Comparison of ENCODE assay signal across 1 cellular context in the genomic region with DNA sequence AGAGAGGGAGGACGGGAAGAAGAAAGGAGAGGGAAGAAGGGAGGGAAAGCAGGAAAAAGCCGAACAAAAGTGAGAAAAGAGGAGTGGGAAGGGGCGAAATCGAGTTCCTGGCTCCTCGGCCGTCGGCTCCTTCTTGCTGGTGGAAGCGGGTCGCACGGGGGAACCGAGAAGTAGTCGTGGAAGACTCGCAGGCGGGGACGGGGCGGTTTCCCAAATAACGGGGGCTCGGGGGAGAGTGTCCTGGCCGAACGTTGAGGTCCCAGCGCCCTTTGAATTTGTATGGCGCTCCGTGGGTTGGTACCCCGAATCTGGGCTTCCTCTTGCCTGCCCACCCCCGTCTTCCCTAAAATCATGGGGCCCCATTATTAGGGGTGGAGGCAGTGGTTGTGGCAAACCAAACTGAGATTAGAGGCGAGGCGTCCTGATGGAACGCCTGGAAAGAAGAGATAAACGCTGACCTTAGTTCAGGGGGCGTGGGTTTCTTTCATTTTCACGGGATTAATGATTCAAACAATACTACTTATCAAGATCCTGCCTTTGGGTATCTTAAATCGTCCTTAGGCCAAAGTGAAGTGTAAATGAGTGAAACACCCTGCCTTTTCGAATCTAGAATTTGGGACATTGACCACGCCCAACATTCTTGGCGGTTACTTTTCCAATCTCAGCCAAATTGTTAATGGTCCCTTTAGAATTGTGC.
A peak's percentile ranks its signal among the peaks of the same experiment; 100 is the strongest.
TF ChIP-seq lines count a peak whose summit lies in the region.

No MANE protein-coding gene starts in this region.

TF ChIP-seq in HEK293, 187 proteins besides CTCF, POLR2A, EP300 and RAD21 (continued from another document):
- TF ChIP-seq, protein P1, sequence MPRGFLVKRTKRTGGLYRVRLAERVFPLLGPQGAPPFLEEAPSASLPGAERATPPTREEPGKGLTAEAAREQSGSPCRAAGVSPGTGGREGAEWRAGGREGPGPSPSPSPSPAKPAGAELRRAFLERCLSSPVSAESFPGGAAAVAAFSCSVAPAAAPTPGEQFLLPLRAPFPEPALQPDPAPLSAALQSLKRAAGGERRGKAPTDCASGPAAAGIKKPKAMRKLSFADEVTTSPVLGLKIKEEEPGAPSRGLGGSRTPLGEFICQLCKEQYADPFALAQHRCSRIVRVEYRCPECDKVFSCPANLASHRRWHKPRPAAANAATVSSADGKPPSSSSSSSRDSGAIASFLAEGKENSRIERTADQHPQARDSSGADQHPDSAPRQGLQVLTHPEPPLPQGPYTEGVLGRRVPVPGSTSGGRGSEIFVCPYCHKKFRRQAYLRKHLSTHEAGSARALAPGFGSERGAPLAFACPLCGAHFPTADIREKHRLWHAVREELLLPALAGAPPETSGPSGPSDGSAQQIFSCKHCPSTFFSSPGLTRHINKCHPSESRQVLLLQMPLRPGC (tag by site-specific recombination; IDR thresholded peaks at IDR 0.05), result no peak
- TF ChIP-seq, protein P2, sequence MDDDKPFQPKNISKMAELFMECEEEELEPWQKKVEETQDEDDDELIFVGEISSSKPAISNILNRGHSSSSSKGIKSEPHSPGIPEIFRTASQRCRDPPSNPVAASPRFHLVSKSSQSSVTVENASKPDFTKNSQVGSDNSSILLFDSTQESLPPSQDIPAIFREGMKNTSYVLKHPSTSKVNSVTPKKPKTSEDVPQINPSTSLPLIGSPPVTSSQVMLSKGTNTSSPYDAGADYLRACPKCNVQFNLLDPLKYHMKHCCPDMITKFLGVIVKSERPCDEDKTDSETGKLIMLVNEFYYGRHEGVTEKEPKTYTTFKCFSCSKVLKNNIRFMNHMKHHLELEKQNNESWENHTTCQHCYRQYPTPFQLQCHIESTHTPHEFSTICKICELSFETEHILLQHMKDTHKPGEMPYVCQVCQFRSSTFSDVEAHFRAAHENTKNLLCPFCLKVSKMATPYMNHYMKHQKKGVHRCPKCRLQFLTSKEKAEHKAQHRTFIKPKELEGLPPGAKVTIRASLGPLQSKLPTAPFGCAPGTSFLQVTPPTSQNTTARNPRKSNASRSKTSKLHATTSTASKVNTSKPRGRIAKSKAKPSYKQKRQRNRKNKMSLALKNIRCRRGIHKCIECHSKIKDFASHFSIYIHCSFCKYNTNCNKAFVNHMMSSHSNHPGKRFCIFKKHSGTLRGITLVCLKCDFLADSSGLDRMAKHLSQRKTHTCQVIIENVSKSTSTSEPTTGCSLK (tag by site-specific recombination; IDR thresholded peaks at IDR 0.05), result no peak
- peak; percentile 76 for TF ChIP-seq ZNF76 (tag by site-specific recombination; IDR thresholded peaks at IDR 0.05; ENCODE audit: borderline replicate concordance, low read depth)
- TF ChIP-seq, protein P3, sequence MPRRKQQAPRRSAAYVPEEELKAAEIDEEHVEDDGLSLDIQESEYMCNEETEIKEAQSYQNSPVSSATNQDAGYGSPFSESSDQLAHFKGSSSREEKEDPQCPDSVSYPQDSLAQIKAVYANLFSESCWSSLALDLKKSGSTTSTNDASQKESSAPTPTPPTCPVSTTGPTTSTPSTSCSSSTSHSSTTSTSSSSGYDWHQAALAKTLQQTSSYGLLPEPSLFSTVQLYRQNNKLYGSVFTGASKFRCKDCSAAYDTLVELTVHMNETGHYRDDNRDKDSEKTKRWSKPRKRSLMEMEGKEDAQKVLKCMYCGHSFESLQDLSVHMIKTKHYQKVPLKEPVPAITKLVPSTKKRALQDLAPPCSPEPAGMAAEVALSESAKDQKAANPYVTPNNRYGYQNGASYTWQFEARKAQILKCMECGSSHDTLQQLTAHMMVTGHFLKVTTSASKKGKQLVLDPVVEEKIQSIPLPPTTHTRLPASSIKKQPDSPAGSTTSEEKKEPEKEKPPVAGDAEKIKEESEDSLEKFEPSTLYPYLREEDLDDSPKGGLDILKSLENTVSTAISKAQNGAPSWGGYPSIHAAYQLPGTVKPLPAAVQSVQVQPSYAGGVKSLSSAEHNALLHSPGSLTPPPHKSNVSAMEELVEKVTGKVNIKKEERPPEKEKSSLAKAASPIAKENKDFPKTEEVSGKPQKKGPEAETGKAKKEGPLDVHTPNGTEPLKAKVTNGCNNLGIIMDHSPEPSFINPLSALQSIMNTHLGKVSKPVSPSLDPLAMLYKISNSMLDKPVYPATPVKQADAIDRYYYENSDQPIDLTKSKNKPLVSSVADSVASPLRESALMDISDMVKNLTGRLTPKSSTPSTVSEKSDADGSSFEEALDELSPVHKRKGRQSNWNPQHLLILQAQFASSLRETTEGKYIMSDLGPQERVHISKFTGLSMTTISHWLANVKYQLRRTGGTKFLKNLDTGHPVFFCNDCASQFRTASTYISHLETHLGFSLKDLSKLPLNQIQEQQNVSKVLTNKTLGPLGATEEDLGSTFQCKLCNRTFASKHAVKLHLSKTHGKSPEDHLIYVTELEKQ (tag by site-specific recombination; IDR thresholded peaks at IDR 0.05; ENCODE audit: borderline replicate concordance), result no peak
- no peak for TF ChIP-seq ZBTB1 (tag by site-specific recombination; IDR thresholded peaks at IDR 0.05)
- no peak for TF ChIP-seq PRDM4 (tag by site-specific recombination; IDR thresholded peaks at IDR 0.05)
- no peak for TF ChIP-seq GLI4 (tag by site-specific recombination; IDR thresholded peaks at IDR 0.05)
- no peak for TF ChIP-seq ZBTB7A (tag by site-specific recombination; IDR thresholded peaks at IDR 0.05; ENCODE audit: low read depth)
- 0 out of 2 replicates have a peak, but pooled peaks have one; percentile 19 for TF ChIP-seq ZNF692 (tag by site-specific recombination; IDR thresholded peaks at IDR 0.05)
- TF ChIP-seq, protein P4, sequence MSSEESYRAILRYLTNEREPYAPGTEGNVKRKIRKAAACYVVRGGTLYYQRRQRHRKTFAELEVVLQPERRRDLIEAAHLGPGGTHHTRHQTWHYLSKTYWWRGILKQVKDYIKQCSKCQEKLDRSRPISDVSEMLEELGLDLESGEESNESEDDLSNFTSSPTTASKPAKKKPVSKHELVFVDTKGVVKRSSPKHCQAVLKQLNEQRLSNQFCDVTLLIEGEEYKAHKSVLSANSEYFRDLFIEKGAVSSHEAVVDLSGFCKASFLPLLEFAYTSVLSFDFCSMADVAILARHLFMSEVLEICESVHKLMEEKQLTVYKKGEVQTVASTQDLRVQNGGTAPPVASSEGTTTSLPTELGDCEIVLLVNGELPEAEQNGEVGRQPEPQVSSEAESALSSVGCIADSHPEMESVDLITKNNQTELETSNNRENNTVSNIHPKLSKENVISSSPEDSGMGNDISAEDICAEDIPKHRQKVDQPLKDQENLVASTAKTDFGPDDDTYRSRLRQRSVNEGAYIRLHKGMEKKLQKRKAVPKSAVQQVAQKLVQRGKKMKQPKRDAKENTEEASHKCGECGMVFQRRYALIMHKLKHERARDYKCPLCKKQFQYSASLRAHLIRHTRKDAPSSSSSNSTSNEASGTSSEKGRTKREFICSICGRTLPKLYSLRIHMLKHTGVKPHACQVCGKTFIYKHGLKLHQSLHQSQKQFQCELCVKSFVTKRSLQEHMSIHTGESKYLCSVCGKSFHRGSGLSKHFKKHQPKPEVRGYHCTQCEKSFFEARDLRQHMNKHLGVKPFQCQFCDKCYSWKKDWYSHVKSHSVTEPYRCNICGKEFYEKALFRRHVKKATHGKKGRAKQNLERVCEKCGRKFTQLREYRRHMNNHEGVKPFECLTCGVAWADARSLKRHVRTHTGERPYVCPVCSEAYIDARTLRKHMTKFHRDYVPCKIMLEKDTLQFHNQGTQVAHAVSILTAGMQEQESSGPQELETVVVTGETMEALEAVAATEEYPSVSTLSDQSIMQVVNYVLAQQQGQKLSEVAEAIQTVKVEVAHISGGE (tag by site-specific recombination; conservative IDR thresholded peaks at IDR 0.05; ENCODE audit: low read depth), result peak; percentile 34
- peak; percentile 71; the same call in 1 of the 2 replicates for TF ChIP-seq ZBTB20 (tag by site-specific recombination; IDR thresholded peaks at IDR 0.05)
- TF ChIP-seq ZNF791 (tag by site-specific recombination; IDR thresholded peaks at IDR 0.05), result no peak
- no peak for TF ChIP-seq ZNF626 (tag by site-specific recombination; IDR thresholded peaks at IDR 0.05)
- TF ChIP-seq, protein P5, sequence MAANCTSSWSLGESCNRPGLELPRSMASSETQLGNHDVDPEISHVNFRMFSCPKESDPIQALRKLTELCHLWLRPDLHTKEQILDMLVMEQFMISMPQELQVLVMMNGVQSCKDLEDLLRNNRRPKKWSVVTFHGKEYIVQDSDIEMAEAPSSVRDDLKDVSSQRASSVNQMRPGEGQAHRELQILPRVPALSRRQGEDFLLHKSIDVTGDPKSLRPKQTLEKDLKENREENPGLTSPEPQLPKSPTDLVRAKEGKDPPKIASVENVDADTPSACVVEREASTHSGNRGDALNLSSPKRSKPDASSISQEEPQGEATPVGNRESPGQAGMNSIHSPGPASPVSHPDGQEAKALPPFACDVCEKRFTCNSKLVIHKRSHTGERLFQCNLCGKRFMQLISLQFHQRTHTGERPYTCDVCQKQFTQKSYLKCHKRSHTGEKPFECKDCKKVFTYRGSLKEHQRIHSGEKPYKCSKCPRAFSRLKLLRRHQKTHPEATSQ (tag by site-specific recombination; IDR thresholded peaks at IDR 0.05), result no peak
- peak; percentile 12; the same call in 1 of the 2 replicates for TF ChIP-seq IKZF3 (tag by site-specific recombination; IDR thresholded peaks at IDR 0.05)
- TF ChIP-seq SP2 (tag by site-specific recombination; IDR thresholded peaks at IDR 0.05), result peak; percentile 35; the same call in 1 of the 2 replicates
- TF ChIP-seq ZNF704 (tag by site-specific recombination; IDR thresholded peaks at IDR 0.05), result no peak
- TF ChIP-seq, protein P6, sequence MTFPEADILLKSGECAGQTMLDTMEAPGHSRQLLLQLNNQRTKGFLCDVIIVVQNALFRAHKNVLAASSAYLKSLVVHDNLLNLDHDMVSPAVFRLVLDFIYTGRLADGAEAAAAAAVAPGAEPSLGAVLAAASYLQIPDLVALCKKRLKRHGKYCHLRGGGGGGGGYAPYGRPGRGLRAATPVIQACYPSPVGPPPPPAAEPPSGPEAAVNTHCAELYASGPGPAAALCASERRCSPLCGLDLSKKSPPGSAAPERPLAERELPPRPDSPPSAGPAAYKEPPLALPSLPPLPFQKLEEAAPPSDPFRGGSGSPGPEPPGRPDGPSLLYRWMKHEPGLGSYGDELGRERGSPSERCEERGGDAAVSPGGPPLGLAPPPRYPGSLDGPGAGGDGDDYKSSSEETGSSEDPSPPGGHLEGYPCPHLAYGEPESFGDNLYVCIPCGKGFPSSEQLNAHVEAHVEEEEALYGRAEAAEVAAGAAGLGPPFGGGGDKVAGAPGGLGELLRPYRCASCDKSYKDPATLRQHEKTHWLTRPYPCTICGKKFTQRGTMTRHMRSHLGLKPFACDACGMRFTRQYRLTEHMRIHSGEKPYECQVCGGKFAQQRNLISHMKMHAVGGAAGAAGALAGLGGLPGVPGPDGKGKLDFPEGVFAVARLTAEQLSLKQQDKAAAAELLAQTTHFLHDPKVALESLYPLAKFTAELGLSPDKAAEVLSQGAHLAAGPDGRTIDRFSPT (tag by site-specific recombination; IDR thresholded peaks at IDR 0.05), result no peak
- TF ChIP-seq ZNF404 (tag by site-specific recombination; IDR thresholded peaks at IDR 0.05), result no peak
- peak; percentile 40; the same call in 1 of the 2 replicates for TF ChIP-seq ZNF501 (tag by site-specific recombination; IDR thresholded peaks at IDR 0.05)
- no peak for TF ChIP-seq ZNF324 (tag by site-specific recombination; IDR thresholded peaks at IDR 0.05)
- no peak for TF ChIP-seq ZNF837 (tag by site-specific recombination; IDR thresholded peaks at IDR 0.05)
- no peak for TF ChIP-seq ELK4 (IDR thresholded peaks at IDR 0.05; ENCODE audit: borderline replicate concordance, low read depth, low read length)
- no peak for TF ChIP-seq ZNF112 (tag by site-specific recombination; IDR thresholded peaks at IDR 0.05)
- no peak for TF ChIP-seq HOXC10 (CRISPR knock-in tag; IDR thresholded peaks at IDR 0.05)
- TF ChIP-seq ZNF660 (tag by site-specific recombination; IDR thresholded peaks at IDR 0.05), result no peak
- peak; percentile 24; the same call in 1 of the 2 replicates for TF ChIP-seq GLIS1 (tag by site-specific recombination; IDR thresholded peaks at IDR 0.05)
